In the genomic region with DNA sequence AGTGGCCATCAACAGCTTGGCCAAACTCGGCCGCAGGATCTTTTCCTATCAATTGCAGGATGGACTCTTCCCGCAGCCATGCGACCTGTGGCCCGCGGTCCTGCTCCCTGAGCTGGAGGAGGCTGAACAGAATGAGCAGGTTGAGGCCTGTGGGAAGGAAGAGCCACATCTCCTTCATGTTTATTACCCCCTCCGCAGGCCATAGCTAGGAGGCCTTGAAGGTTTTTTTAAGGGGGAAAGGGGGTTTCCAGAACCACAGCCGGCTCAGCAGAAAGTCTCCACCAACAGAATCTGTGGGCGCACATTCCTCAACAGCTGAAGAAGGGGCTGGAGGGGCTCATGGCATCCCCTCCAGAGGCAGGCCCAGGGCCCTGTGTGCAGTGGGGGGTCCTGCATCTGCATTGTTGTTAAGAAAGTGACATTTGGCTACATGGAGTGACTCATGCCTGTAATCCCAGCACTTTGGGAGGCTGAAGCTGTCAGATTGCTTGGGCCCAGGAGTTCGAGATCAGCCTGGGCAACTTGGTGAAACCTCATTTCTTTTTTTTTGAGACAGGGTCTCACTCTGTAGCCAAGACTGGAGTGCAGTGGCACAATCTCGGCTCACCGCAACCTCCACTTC, we compare ENCODE assay signal across 8 cellular contexts. TPM values are rescaled to one million over a fixed set of nuclear protein-coding genes. Genes with fewer than 3 reads are reported as not detected.
DNase-seq lines count a peak whose midpoint lies in the region; ATAC-seq and TF ChIP-seq lines count a peak whose summit lies in the region.

No MANE protein-coding gene starts in this region.

- no peaks in the 10 kb centered on the region for H4K20me1 ChIP-seq in OCI-LY7 (ENCODE audit: insufficient read depth, low read length)
- no peaks in the 10 kb centered on the region for H4K20me1 ChIP-seq in hepatocyte (ENCODE audit: insufficient read depth, poor library complexity, severe bottlenecking)

- TF ChIP-seq CTCF in OCI-LY7 (conservative IDR thresholded peaks at IDR 0.05; ENCODE audit: low read length) (no peak), hepatocyte (IDR thresholded peaks at IDR 0.05; ENCODE audit: poor library complexity) (no peak)

- H3K79me2 ChIP-seq in OCI-LY7 (ENCODE audit: insufficient read depth, low read depth, low read length) (no peaks in the 10 kb centered on the region), hepatocyte (no peaks in the 10 kb centered on the region)

- H3K36me3 ChIP-seq in OCI-LY7 (ENCODE audit: insufficient read depth, low read length), result no peaks in the 10 kb centered on the region
- H3K36me3 ChIP-seq in hepatocyte (replicated peaks; ENCODE audit: insufficient read depth, low read depth), result no peaks in the 10 kb centered on the region

- CTCF ChIA-PET in OCI-LY7 (lab: Charles Lee; ENCODE audit: unreplicated experiment), result no interaction called here

- intact Hi-C loops in OCI-LY7 (cut with micrococcal nuclease; ENCODE audit: unreplicated experiment), result no loop called here

- H3K9me2 ChIP-seq in OCI-LY7 (ENCODE audit: insufficient read depth, low read length), result no peaks in the 10 kb centered on the region
- H3K9me2 ChIP-seq in hepatocyte (replicated peaks; ENCODE audit: insufficient read depth), result no peaks in the 10 kb centered on the region

- 79% methylated on average over 12 of the region's 12 CpGs for WGBS in hepatocyte (ENCODE audit: low lambda C conversion rate, missing lambda C conversion rate)

- H3K4me2 ChIP-seq in OCI-LY7 (ENCODE audit: low read length) (peak overlapping the region; percentile 97), hepatocyte (peak overlapping the region; percentile 73)

- H3K9me3 ChIP-seq in OCI-LY7 (ENCODE audit: low read length) (no peaks in the 10 kb centered on the region), hepatocyte (ENCODE audit: low read depth) (no peaks in the 10 kb centered on the region)

- peak overlapping the region; percentile 76 for H3K4me3 ChIP-seq in OCI-LY7 (ENCODE audit: low read depth, low read length, poor library complexity, severe bottlenecking)
- no peak overlapping the region for H3K4me3 ChIP-seq in hepatocyte

- DNase-seq in NOMO-1 treated with DMSO at 0.1 percent for 48 hours (lab: John Stamatoyannopoulos, UW; ENCODE audit: unreplicated experiment) (peak; percentile 8), NOMO-1 treated with dmso at 0.1 percent for 144 hours (lab: John Stamatoyannopoulos, UW; ENCODE audit: unreplicated experiment) (no peak), OCI-LY7 (ENCODE audit: low spot score) (peak; percentile 31), hepatocyte (ENCODE audit: low spot score) (no peak), NCI-H146 treated with DMSO at 0.1 percent for 48 hours (lab: John Stamatoyannopoulos, UW; ENCODE audit: unreplicated experiment) (no peak), NCI-H2029 treated with DMSO at 0.1 percent for 48 hours (lab: John Stamatoyannopoulos, UW) (no peak), pons (ENCODE audit: low spot score) (no peak)
- peak; percentile 25 for DNase-seq in stimulated activated naive CD8-positive, alpha-beta T cell treated with anti-CD3 and anti-CD28 coated beads, Interleukin-15, Interleukin-2, amounts not matched to agents 100 U/mL and 50 U/mL, for 24 hours

- H2AFZ ChIP-seq in OCI-LY7 (ENCODE audit: low read length) (peak overlapping the region; percentile 83), hepatocyte (peak overlapping the region; percentile 49)

- no peaks in the 10 kb centered on the region for H3K27me3 ChIP-seq in hepatocyte

- H3K27ac ChIP-seq in OCI-LY7 (ENCODE audit: low read depth, low read length, poor library complexity, severe bottlenecking) (no peak overlapping the region), hepatocyte (no peak overlapping the region)

- ATAC-seq in stimulated activated naive CD8-positive, alpha-beta T cell treated with anti-CD3 and anti-CD28 coated beads, Interleukin-15, Interleukin-2, amounts not matched to agents 100 U/mL and 50 U/mL, for 24 hours, result peak; percentile 37

- H3K4me1 ChIP-seq in OCI-LY7 (ENCODE audit: insufficient read depth, low read length, poor library complexity, severe bottlenecking) (peaks cover 14% of the 10 kb centered on the region), hepatocyte (ENCODE audit: insufficient read depth) (no peaks in the 10 kb centered on the region)

- TSS peak; percentile 94 for BruUV-seq in OCI-LY7 (replicated peaks; lab: Mats Ljungman, UMichigan)

- POLR2A ChIA-PET in OCI-LY7 (lab: Charles Lee), result interaction anchor here (0.7 kb wide), 2 partner anchors 8 to 414 kb away, joined by 3 read pairs; no protein-coding TSS in a partner anchor

RNA-seq across cellular contexts. Expression of gene PPP1R13B, which starts 25.2 kb away (rescaled TPM):
- 8.2 and 9.7 TPM in 2 replicates for total RNA-seq in OCI-LY7 (2014; rRNA removed; shearing (Covaris generic))
- total RNA-seq in OCI-LY7 (2022) (13.1 and 18.9 TPM in 2 replicates), hepatocyte (8.1 and 9.4 TPM in 2 replicates)
- polyA plus RNA-seq in hepatocyte, result 20.2 and 20.3 TPM in 2 replicates

RNA-seq across cellular contexts. Expression of gene TDRD9, which starts 55.7 kb away (rescaled TPM):
- not detected in 2 replicates for total RNA-seq in OCI-LY7 (2014; rRNA removed; shearing (Covaris generic))
- total RNA-seq in OCI-LY7 (2022) (not detected in 2 replicates), hepatocyte (0.73 and 2.2 TPM in 2 replicates)
- polyA plus RNA-seq in hepatocyte, result 1.3 and 2.3 TPM in 2 replicates

Comparison
In these comparisons a context has a peak if more than half of its experiments do, and no peak if none do; other contexts are left out.
1. DNase-seq: peak in NOMO-1 treated with DMSO at 0.1 percent for 48 hours (single experiment), OCI-LY7 (single experiment) and stimulated activated naive CD8-positive, alpha-beta T cell treated with anti-CD3 and anti-CD28 coated beads, Interleukin-15, Interleukin-2, amounts not matched to agents 100 U/mL and 50 U/mL, for 24 hours (single experiment); none in NOMO-1 treated with dmso at 0.1 percent for 144 hours (single experiment), hepatocyte (single experiment), NCI-H146 treated with DMSO at 0.1 percent for 48 hours (single experiment), NCI-H2029 treated with DMSO at 0.1 percent for 48 hours (single experiment) and pons (single experiment).